Comparison of ENCODE assay signal across 20 cellular contexts in the genomic region with DNA sequence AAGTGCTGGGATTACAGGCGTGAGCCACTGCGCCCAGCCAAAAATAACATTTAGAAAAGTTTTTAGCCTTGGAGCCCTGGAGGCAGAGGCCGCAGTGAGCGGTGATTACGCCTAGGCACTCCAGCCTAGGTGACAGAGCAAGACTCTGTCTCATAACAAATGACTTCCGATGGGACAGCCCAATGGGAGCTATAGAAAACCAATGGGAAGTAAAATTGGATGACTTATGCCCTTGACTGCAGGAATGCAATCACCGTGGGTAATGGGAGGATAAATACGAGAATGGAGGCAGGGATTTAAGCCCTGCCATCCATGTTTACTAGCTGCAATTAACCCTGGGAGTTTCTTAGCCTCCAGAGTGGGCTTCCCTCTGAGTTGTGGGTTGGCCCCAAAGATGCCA. TPM values are rescaled to one million over a fixed set of nuclear protein-coding genes. Genes with fewer than 3 reads are reported as not detected.
DNase-seq lines count a peak whose midpoint lies in the region; ATAC-seq, FAIRE-seq and TF ChIP-seq lines count a peak whose summit lies in the region.
"Had no signal": no experiment of that assay in that cellular context is flagged by ENCODE, and none has a peak within 500 bp of the region (broad histone marks: within the 10 kb centered on the region; RNA-seq: fewer than 3 reads in every experiment).

No MANE protein-coding gene starts in this region.

- CTCF ChIA-PET in OCI-LY7 (lab: Charles Lee; ENCODE audit: unreplicated experiment): no interaction called here

- DNase-seq in GM12892 (ENCODE audit: insufficient read length): no peak
- no peak for DNase-seq in OCI-LY7 (ENCODE audit: low spot score)
- DNase-seq in right lobe of liver: no peak
- DNase-seq in testis: no peak
- no peak for DNase-seq in HT-29 (ENCODE audit: low spot score)
- DNase-seq in T-helper 2 cell treated with Interferon-gamma antibody and Interleukin-4, amounts not matched to agents 5 μg/mL and 100 μg/mL, for 36 hours (ENCODE audit: low spot score): no peak
- DNase-seq: CD8-positive, alpha-beta T cell; GDM1; Kasumi-1; NCI-H1417; NCI-H187; NCI-H2107; NCI-H748 treated with DMSO at 0.1 percent for 48 hours; SIG-M5 had no signal

- 0 out of 2 replicates have a peak overlapping the region, but pooled peaks have one; percentile 19 for H2AFZ ChIP-seq in OCI-LY7 (ENCODE audit: low read length)

- 76% methylated on average over 5 of the region's 8 CpGs for WGBS in right lobe of liver (ENCODE audit: insufficient coverage, low coverage, low lambda C conversion rate, missing lambda C conversion rate)
- WGBS in testis, 2 donors: 76 to 78% methylated on average over 8 of the region's 8 CpGs

- H3K27ac ChIP-seq in OCI-LY7 (ENCODE audit: low read depth, low read length, poor library complexity, severe bottlenecking) (no peak overlapping the region), right lobe of liver (peak overlapping the region in 2 of 3 donors; percentile 92 to 96), testis (peak overlapping the region; percentile 22 to 90)

- H3K27me3 Mint-ChIP-seq in T-helper 2 cell treated with Interferon-gamma antibody and Interleukin-4, amounts not matched to agents 5 μg/mL and 100 μg/mL, for 36 hours (ENCODE audit: low read depth): no peaks in the 10 kb centered on the region

- peaks cover 23% of the 10 kb centered on the region for H3K4me1 ChIP-seq in OCI-LY7 (ENCODE audit: insufficient read depth, low read length, poor library complexity, severe bottlenecking)
- H3K4me1 ChIP-seq in right lobe of liver: peaks cover 0 to 27% (median 5%) of the 10 kb centered on the region in 4 donors
- peaks cover 3% of the 10 kb centered on the region for H3K4me1 ChIP-seq in testis

- no peaks in the 10 kb centered on the region for H3K9me2 ChIP-seq in OCI-LY7 (ENCODE audit: insufficient read depth, low read length)

- intact Hi-C loops in OCI-LY7 (cut with micrococcal nuclease; ENCODE audit: unreplicated experiment): loop anchor here (10.0 kb wide), 1 partner anchor 271 kb away; a partner anchor contains a TSS
- intact Hi-C loops in right lobe of liver (cut with DNase I): no loop called here
- intact Hi-C loops in testis (cut with DNase I; ENCODE audit: low total_unique reads): no loop called here

- H3K79me2 ChIP-seq in OCI-LY7 (ENCODE audit: insufficient read depth, low read depth, low read length): no peaks in the 10 kb centered on the region

- H3K27me3 ChIP-seq in right lobe of liver (no peaks in the 10 kb centered on the region), testis (no peaks in the 10 kb centered on the region)
- H3K27me3 ChIP-seq: BLaER1 had no signal

- TF ChIP-seq POLR2A in GM12892 (IDR thresholded peaks at IDR 0.05; ENCODE audit: low read depth, low read length): no peak
- TF ChIP-seq POLR2A in right lobe of liver (IDR thresholded peaks at IDR 0.05): no peak
- TF ChIP-seq POLR2A in testis (IDR thresholded peaks at IDR 0.05): no peak

- no peaks in the 10 kb centered on the region for H4K20me1 ChIP-seq in OCI-LY7 (ENCODE audit: insufficient read depth, low read length)
- H4K20me1 ChIP-seq: BLaER1 had no signal

- ATAC-seq in right lobe of liver (no peak), GM18870 (IDR thresholded peaks at IDR 0.05; ENCODE audit: unreplicated experiment) (no peak)
- ATAC-seq: CD8-positive, alpha-beta T cell; HCT116; Panc1 had no signal

- H3K36me3 Mint-ChIP-seq in T-helper 2 cell treated with Interferon-gamma antibody and Interleukin-4, amounts not matched to agents 5 μg/mL and 100 μg/mL, for 36 hours (ENCODE audit: low read depth): peaks cover 1% of the 10 kb centered on the region

- H3K4me2 ChIP-seq in OCI-LY7 (ENCODE audit: low read length): no peak overlapping the region

- H3K36me3 ChIP-seq in OCI-LY7 (ENCODE audit: insufficient read depth, low read length) (no peaks in the 10 kb centered on the region), right lobe of liver (no peaks in the 10 kb centered on the region), testis (ENCODE audit: low read depth, missing control alignments) (no peaks in the 10 kb centered on the region)
- H3K36me3 ChIP-seq: BLaER1 had no signal

- no peak overlapping the region for H3K4me3 Mint-ChIP-seq in T-helper 2 cell treated with Interferon-gamma antibody and Interleukin-4, amounts not matched to agents 5 μg/mL and 100 μg/mL, for 36 hours

- no peak overlapping the region for H3K27ac Mint-ChIP-seq in T-helper 2 cell treated with Interferon-gamma antibody and Interleukin-4, amounts not matched to agents 5 μg/mL and 100 μg/mL, for 36 hours

- H3K4me3 ChIP-seq in OCI-LY7 (ENCODE audit: low read depth, low read length, poor library complexity, severe bottlenecking) (no peak overlapping the region), right lobe of liver (no peak overlapping the region), testis (no peak overlapping the region)

- TF ChIP-seq CTCF in OCI-LY7 (conservative IDR thresholded peaks at IDR 0.05; ENCODE audit: low read length) (no peak), right lobe of liver (IDR thresholded peaks at IDR 0.05) (no peak), testis (IDR thresholded peaks at IDR 0.05) (no peak)

- H3K9me3 ChIP-seq in OCI-LY7 (ENCODE audit: low read length): peaks cover 5% of the 10 kb centered on the region; the same call in 1 of the 2 replicates
- H3K9me3 ChIP-seq in right lobe of liver: no peaks in the 10 kb centered on the region
- no peaks in the 10 kb centered on the region for H3K9me3 ChIP-seq in testis
- H3K9me3 ChIP-seq: BLaER1 had no signal

- POLR2A ChIA-PET in OCI-LY7 (lab: Charles Lee): interaction anchor here (0.6 to 1.5 kb wide), 3 partner anchors 14 to 40 kb away, joined by 3 to 4 read pairs (median 3); no protein-coding TSS in a partner anchor

- H3K4me1 Mint-ChIP-seq in T-helper 2 cell treated with Interferon-gamma antibody and Interleukin-4, amounts not matched to agents 5 μg/mL and 100 μg/mL, for 36 hours (ENCODE audit: low read depth): peaks cover 4% of the 10 kb centered on the region

- no peaks in the 10 kb centered on the region for H3K9me3 Mint-ChIP-seq in T-helper 2 cell treated with Interferon-gamma antibody and Interleukin-4, amounts not matched to agents 5 μg/mL and 100 μg/mL, for 36 hours
- H3K9me3 Mint-ChIP-seq: CD8-positive, alpha-beta T cell had no signal

- BruUV-seq in OCI-LY7 (replicated peaks; lab: Mats Ljungman, UMichigan): no TSS peak

- peak; percentile 74 for FAIRE-seq in GM12892 (lab: Jason Lieb, UNC)
- FAIRE-seq: GM19239, H1 had no signal

RNA-seq across cellular contexts. Expression of a gene that starts 37.0 kb away (rescaled TPM):
- 18.2 TPM for polyA plus RNA-seq in GM12892 (2012; ENCODE audit: missing spikeins)
- not detected in 2 replicates for total RNA-seq in OCI-LY7 (2014; rRNA removed; shearing (Covaris generic))
- not detected in 2 replicates for total RNA-seq in OCI-LY7 (2022)
- 100 to 1,000 TPM in 2 of 6 experiments, 10 to 100 TPM in 4; 90.5 to 125 (median 99.3) TPM for total RNA-seq in right lobe of liver
- total RNA-seq in testis: 10 to 100 TPM; 45.9 to 61.4 TPM
- polyA plus RNA-seq in testis (ENCODE audit: insufficient read depth, low read depth, low replicate concordance): 114 TPM
- 3.2 and 6.3 TPM in 2 replicates for total RNA-seq in HT-29 (2014; rRNA removed; shearing (Covaris generic))
